10 cellular contexts compared by ENCODE assay signal in the genomic region with DNA sequence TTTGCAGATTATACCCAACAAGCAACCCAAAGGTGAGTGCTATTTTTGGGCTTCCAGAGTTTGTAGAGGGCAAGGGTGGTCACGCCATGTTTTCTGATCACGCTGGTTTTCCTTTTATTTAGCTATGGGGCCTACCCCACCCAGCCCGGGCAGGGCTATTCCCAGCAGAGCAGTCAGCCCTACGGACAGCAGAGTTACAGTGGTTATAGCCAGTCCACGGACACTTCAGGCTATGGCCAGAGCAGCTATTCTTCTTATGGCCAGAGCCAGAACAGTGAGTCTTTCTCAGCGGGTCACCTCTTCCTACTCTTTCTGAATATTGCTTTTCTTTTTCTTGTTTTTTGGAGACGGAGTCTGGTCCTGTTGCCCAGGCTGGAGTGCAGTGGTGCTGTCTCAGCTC. TPM values are rescaled to one million over a fixed set of nuclear protein-coding genes. Genes with fewer than 3 reads are reported as not detected.
A peak's percentile ranks its signal among the peaks of the same experiment; 100 is the strongest.
DNase-seq lines count a peak whose midpoint lies in the region; ATAC-seq and TF ChIP-seq lines count a peak whose summit lies in the region.
"Had no signal": no experiment of that assay in that cellular context is flagged by ENCODE, and none has a peak within 500 bp of the region (broad histone marks: within the 10 kb centered on the region; RNA-seq: fewer than 3 reads in every experiment).

No MANE protein-coding gene starts in this region.

- no peaks in the 10 kb centered on the region for H3K9me3 Mint-ChIP-seq in T-helper 1 cell treated with Interleukin-12 subunit alpha and Interleukin-12 subunit beta and Interleukin-4 antibody, amounts not matched to agents 30 μg/mL and 1 μg/mL, for 36 hours

- peaks cover 0 to 56% (median 51%) of the 10 kb centered on the region in 6 donors for H3K36me3 ChIP-seq in spleen

- DNase-seq in T-helper 1 cell: no peak
- peak in 1 of 2 donors; percentile 33 for DNase-seq in foreskin fibroblast
- DNase-seq in spleen: no peak
- DNase-seq in HCEC 1CT: no peak
- DNase-seq in DMS 273 (lab: John Stamatoyannopoulos, UW; ENCODE audit: unreplicated experiment): no peak
- DNase-seq: anterior cingulate cortex, NCI-H2171 treated with DMSO at 0.1 percent for 48 hours had no signal

- peaks cover 63% of the 10 kb centered on the region for H3K36me3 Mint-ChIP-seq in T-helper 1 cell treated with Interleukin-12 subunit alpha and Interleukin-12 subunit beta and Interleukin-4 antibody, amounts not matched to agents 30 μg/mL and 1 μg/mL, for 36 hours (ENCODE audit: low read depth)

- peak overlapping the region; percentile 98 for H3K27ac Mint-ChIP-seq in T-helper 1 cell treated with Interleukin-12 subunit alpha and Interleukin-12 subunit beta and Interleukin-4 antibody, amounts not matched to agents 30 μg/mL and 1 μg/mL, for 36 hours

- H3K4me3 ChIP-seq in WI38 (ENCODE audit: low read depth, low read length): peak overlapping the region; percentile 95
- H3K4me3 ChIP-seq in foreskin fibroblast (ENCODE audit: low read depth in 1 of 2, low read length in 2 of 2): peak overlapping the region; percentile 77 to 93
- H3K4me3 ChIP-seq in spleen: peak overlapping the region; percentile 73 to 98 (median 93)

- H3K4me3 Mint-ChIP-seq in T-helper 1 cell treated with Interleukin-12 subunit alpha and Interleukin-12 subunit beta and Interleukin-4 antibody, amounts not matched to agents 30 μg/mL and 1 μg/mL, for 36 hours: peak overlapping the region; percentile 92

- no peak for TF ChIP-seq POLR2A in spleen (IDR thresholded peaks at IDR 0.05)

- H3K27me3 ChIP-seq in spleen (replicated peaks in 1 of 7): no peaks in the 10 kb centered on the region

- H3K9me3 ChIP-seq in spleen: no peaks in the 10 kb centered on the region

- intact Hi-C loops in spleen (cut with DNase I; ENCODE audit: low total_unique reads): no loop called here

- ATAC-seq in GM21528 (IDR thresholded peaks at IDR 0.05; ENCODE audit: low FRiP score, unreplicated experiment): no peak

- no peak for TF ChIP-seq CTCF in WI38 (IDR thresholded peaks at IDR 0.05; ENCODE audit: low read depth, low read length)
- no peak for TF ChIP-seq CTCF in foreskin fibroblast (IDR thresholded peaks at IDR 0.05; ENCODE audit: low read depth, low read length)
- no peak for TF ChIP-seq CTCF in spleen (IDR thresholded peaks at IDR 0.05 in 8 of 11, conservative IDR thresholded peaks at IDR 0.05 in 3 of 11)

- H3K4me1 Mint-ChIP-seq in T-helper 1 cell treated with Interleukin-12 subunit alpha and Interleukin-12 subunit beta and Interleukin-4 antibody, amounts not matched to agents 30 μg/mL and 1 μg/mL, for 36 hours (ENCODE audit: low read depth): peaks cover 61% of the 10 kb centered on the region

- peaks cover 51 to 88% (median 76%) of the 10 kb centered on the region in 6 donors for H3K4me1 ChIP-seq in spleen

- 23 to 40% (median 35%) methylated on average over 7 of the region's 7 CpGs for WGBS in spleen, 5 donors

- peak overlapping the region in 5 of 8 donors; percentile 34 to 98 (median 95) for H3K27ac ChIP-seq in spleen

- no peaks in the 10 kb centered on the region for H3K27me3 Mint-ChIP-seq in T-helper 1 cell treated with Interleukin-12 subunit alpha and Interleukin-12 subunit beta and Interleukin-4 antibody, amounts not matched to agents 30 μg/mL and 1 μg/mL, for 36 hours (ENCODE audit: low read depth)

RNA-seq across cellular contexts. Expression of a gene that starts 2.5 kb away (rescaled TPM):
- 100 to 1,000 TPM; 119 to 474 (median 284) TPM for total RNA-seq in spleen
- 100 to 1,000 TPM; 225 to 694 (median 516) TPM for polyA plus RNA-seq in spleen

RNA-seq across cellular contexts. Expression of a gene that starts 20.2 kb away (rescaled TPM):
- 100 to 1,000 TPM in 2 of 7 donors, 10 to 100 TPM in 5; 68.0 to 135 (median 90.1) TPM for total RNA-seq in spleen
- 100 to 1,000 TPM; 109 to 117 (median 114) TPM for polyA plus RNA-seq in spleen

RNA-seq across cellular contexts. Expression of a gene that starts 31.5 kb away (rescaled TPM):
- total RNA-seq in spleen: under 1 TPM in 4 of 7 donors, not detected in 3; 0.05 to 0.26 (median 0.15) TPM
- under 1 TPM; 0.06 to 0.15 (median 0.09) TPM for polyA plus RNA-seq in spleen

RNA-seq across cellular contexts. Expression of a gene that starts 32.5 kb away (rescaled TPM):
- 1 to 10 TPM in 4 of 7 donors, under 1 TPM in 2, not detected in 1; 0.70 to 2.0 (median 1.3) TPM for total RNA-seq in spleen
- 1 to 10 TPM; 1.5 to 2.6 (median 2.0) TPM for polyA plus RNA-seq in spleen

RNA-seq across cellular contexts. Expression of a gene that starts 34.5 kb away (rescaled TPM):
- not detected for total RNA-seq in spleen
- polyA plus RNA-seq in spleen: 1 to 10 TPM in 1 of 3 donors, under 1 TPM in 1, not detected in 1; 0.72 to 2.7 TPM
